ENCODE assay signal across 17 cellular contexts in genomic region chr20:49886571-49887203, GRCh38. TPM values are rescaled to one million over a fixed set of nuclear protein-coding genes. Genes with fewer than 3 reads are reported as not detected.
A peak's percentile ranks its signal among the peaks of the same experiment; 100 is the strongest.
DNase-seq lines count a peak whose midpoint lies in the region; ATAC-seq and TF ChIP-seq lines count a peak whose summit lies in the region.
"Had no signal": no experiment of that assay in that cellular context is flagged by ENCODE, and none has a peak within 500 bp of the region (broad histone marks: within the 10 kb centered on the region; RNA-seq: fewer than 3 reads in every experiment).

No MANE protein-coding gene starts in this region.

- peaks cover 58 to 74% of the 10 kb centered on the region in 2 donors for H3K36me3 Mint-ChIP-seq in CD14-positive monocyte

- intact Hi-C loops in CD14-positive monocyte (cut with micrococcal nuclease) = no loop called here
- intact Hi-C loops in left lung (cut with DNase I) = no loop called here

- H3K4me3 ChIP-seq in adipocyte (ENCODE audit: low read length) = no peak overlapping the region
- H3K4me3 ChIP-seq in left lung = no peak overlapping the region
- no peak overlapping the region for H3K4me3 ChIP-seq in skeletal muscle tissue (ENCODE audit: low read length in 3 of 3)

- TF ChIP-seq CTCF in CD14-positive monocyte (IDR thresholded peaks at IDR 0.05) (no peak), left lung (IDR thresholded peaks at IDR 0.05) (no peak)

- H3K27ac ChIP-seq in left lung = peak overlapping the region; percentile 33 to 55
- H3K27ac ChIP-seq in skeletal muscle tissue (ENCODE audit: low read depth, low read length) = peak overlapping the region; percentile 68

- H3K9me3 ChIP-seq in adipocyte (ENCODE audit: control insufficient read depth, low read length) (no peaks in the 10 kb centered on the region), left lung (no peaks in the 10 kb centered on the region), skeletal muscle tissue (ENCODE audit: control insufficient read depth in 3 of 3, low read length in 3 of 3) (no peaks in the 10 kb centered on the region)

- peak; percentile 36 for DNase-seq in CD14-positive monocyte (ENCODE audit: low spot score)
- no peak for DNase-seq in adipocyte (ENCODE audit: low read depth)
- DNase-seq in left lung = no peak
- no peak for DNase-seq in stimulated activated CD4-positive, alpha-beta T cell treated with anti-CD3 and anti-CD28 coated beads, Interleukin-4, amount 100 ng/mL, for 4 hours
- no peak for DNase-seq in NCI-H2171 treated with DMSO at 0.1 percent for 48 hours (lab: John Stamatoyannopoulos, UW)
- DNase-seq: activated CD8-positive, alpha-beta T cell treated with anti-CD3 and anti-CD28 coated beads, Interleukin-2, amount 10 ng/mL, durations not matched to agents 7 days and 5 days; activated naive CD4-positive, alpha-beta T cell treated with anti-CD3 and anti-CD28 coated beads, Interleukin-2, amount 10 ng/mL, durations not matched to agents 7 days and 5 days; AML-193; DMS53; Karpas-422; naive thymus-derived CD4-positive, alpha-beta T cell; NCI-H187 treated with DMSO at 0.1 percent for 48 hours; NCI-H748 treated with DMSO at 0.1 percent for 48 hours; stimulated activated CD4-positive, alpha-beta T cell treated with anti-CD3 and anti-CD28 coated beads, Interleukin-15, amount 100 ng/mL, for 24 hours had no signal

- no peak overlapping the region for H3K4me3 Mint-ChIP-seq in CD14-positive monocyte
- H3K4me3 Mint-ChIP-seq: activated CD8-positive, alpha-beta T cell treated with anti-CD3 and anti-CD28 coated beads, Interleukin-2, amount 10 ng/mL, durations not matched to agents 7 days and 5 days; activated naive CD4-positive, alpha-beta T cell treated with anti-CD3 and anti-CD28 coated beads, Interleukin-2, amount 10 ng/mL, durations not matched to agents 7 days and 5 days; naive thymus-derived CD4-positive, alpha-beta T cell had no signal

- H3K36me3 ChIP-seq in adipocyte (ENCODE audit: control insufficient read depth, insufficient read depth, low read length, severe bottlenecking) = peaks cover 37% of the 10 kb centered on the region
- H3K36me3 ChIP-seq in left lung = peaks cover 0 to 80% of the 10 kb centered on the region in 2 donors
- peaks cover 37 to 52% (median 40%) of the 10 kb centered on the region in 3 donors for H3K36me3 ChIP-seq in skeletal muscle tissue (ENCODE audit: control insufficient read depth in 3 of 3, insufficient read depth in 3 of 3, low read length in 3 of 3)

- ATAC-seq in left lung = no peak
- ATAC-seq in GM19395 (IDR thresholded peaks at IDR 0.05; ENCODE audit: unreplicated experiment) = no peak
- no peak for ATAC-seq in HG03521 (IDR thresholded peaks at IDR 0.05; ENCODE audit: unreplicated experiment)
- ATAC-seq: activated CD8-positive, alpha-beta T cell treated with anti-CD3 and anti-CD28 coated beads, Interleukin-2, amount 10 ng/mL, durations not matched to agents 7 days and 5 days; naive thymus-derived CD4-positive, alpha-beta T cell had no signal

- H3K27ac Mint-ChIP-seq in CD14-positive monocyte = peak overlapping the region in 2 of 7 donors; percentile 21 to 77

- H3K4me1 ChIP-seq in adipocyte (ENCODE audit: control insufficient read depth, insufficient read depth, low read length) (peaks cover 12% of the 10 kb centered on the region), left lung (peaks cover 17 to 52% of the 10 kb centered on the region in 2 donors), skeletal muscle tissue (ENCODE audit: control insufficient read depth in 3 of 3, insufficient read depth in 3 of 3, low read length in 3 of 3) (peaks cover 17 to 29% (median 23%) of the 10 kb centered on the region in 3 donors)

- H3K27me3 Mint-ChIP-seq in CD14-positive monocyte (ENCODE audit: low read depth in 3 of 3) = no peaks in the 10 kb centered on the region
- H3K27me3 Mint-ChIP-seq: activated naive CD4-positive, alpha-beta T cell treated with anti-CD3 and anti-CD28 coated beads, Interleukin-2, amount 10 ng/mL, durations not matched to agents 7 days and 5 days; naive thymus-derived CD4-positive, alpha-beta T cell had no signal

- H3K9ac ChIP-seq in adipocyte (ENCODE audit: low read length) = peak overlapping the region; percentile 28
- H3K9ac ChIP-seq in skeletal muscle tissue (ENCODE audit: low read depth in 1 of 3, low read length in 3 of 3) = peak overlapping the region in 2 of 3 donors; percentile 14 to 57

- no peaks in the 10 kb centered on the region for H3K27me3 ChIP-seq in adipocyte (replicated peaks; ENCODE audit: control insufficient read depth, insufficient read depth, low read length)
- no peaks in the 10 kb centered on the region for H3K27me3 ChIP-seq in left lung
- H3K27me3 ChIP-seq in skeletal muscle tissue (ENCODE audit: control insufficient read depth in 3 of 3, insufficient read depth in 3 of 3, low read length in 3 of 3) = no peaks in the 10 kb centered on the region

- peaks cover 40% of the 10 kb centered on the region for H3K4me1 Mint-ChIP-seq in CD14-positive monocyte
- H3K4me1 Mint-ChIP-seq: activated naive CD4-positive, alpha-beta T cell treated with anti-CD3 and anti-CD28 coated beads, Interleukin-2, amount 10 ng/mL, durations not matched to agents 7 days and 5 days had no signal

- H3K9me3 Mint-ChIP-seq in CD14-positive monocyte = no peaks in the 10 kb centered on the region
- H3K9me3 Mint-ChIP-seq: activated naive CD4-positive, alpha-beta T cell treated with anti-CD3 and anti-CD28 coated beads, Interleukin-2, amount 10 ng/mL, durations not matched to agents 7 days and 5 days; naive thymus-derived CD4-positive, alpha-beta T cell had no signal

RNA-seq across cellular contexts. Expression of gene SPATA2, which starts 28.6 kb away (rescaled TPM):
- 1 to 10 TPM; 1.9 to 3.9 TPM for polyA plus RNA-seq in CD14-positive monocyte
- total RNA-seq in left lung (1 to 10 TPM; 6.9 to 7.1 TPM), skeletal muscle tissue (1.0 TPM)

RNA-seq across cellular contexts. Expression of gene RNF114, which starts 49.5 kb away (rescaled TPM):
- 100 to 1,000 TPM; 146 to 164 TPM for polyA plus RNA-seq in CD14-positive monocyte
- total RNA-seq in left lung (10 to 100 TPM; 63.5 to 69.0 TPM), skeletal muscle tissue (35.0 TPM)
